In the genomic region with DNA sequence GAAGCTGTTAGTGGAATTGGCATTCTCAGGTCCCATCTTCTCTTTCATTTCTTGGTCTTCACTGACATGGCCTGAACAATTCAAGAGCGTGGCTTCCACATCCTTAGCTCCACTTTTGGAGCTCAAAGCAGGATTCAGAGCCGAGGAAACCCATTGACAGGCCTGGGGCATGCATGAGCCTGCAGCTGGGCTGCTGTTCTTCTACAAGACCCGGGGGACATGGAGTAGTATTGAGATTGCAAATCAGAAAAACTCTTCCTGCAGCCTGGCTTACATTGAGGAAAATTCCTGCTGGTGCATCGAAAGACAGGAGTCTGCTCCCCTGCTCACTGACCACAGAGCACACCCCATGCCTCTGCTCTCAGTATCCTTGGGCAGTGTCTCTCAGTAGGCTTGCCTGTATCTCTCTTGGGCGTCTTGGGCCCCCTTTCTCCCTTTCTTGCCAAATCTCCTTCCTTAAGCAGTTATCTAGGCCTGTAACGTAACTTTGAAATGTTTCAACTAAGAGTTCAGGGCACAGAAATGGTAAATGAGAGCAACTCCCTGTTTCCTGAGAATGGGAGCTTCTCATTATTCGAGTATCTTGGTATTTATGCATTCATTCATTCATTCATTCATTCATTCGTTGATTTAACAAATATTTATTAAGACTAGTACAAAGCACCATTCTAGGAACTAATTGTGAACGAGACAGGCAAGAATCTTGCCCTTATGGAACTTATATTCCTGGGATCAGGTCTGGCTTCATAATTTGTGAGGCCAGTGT, we compare ENCODE assay signal across 16 cellular contexts.
"Had no signal": no experiment of that assay in that cellular context is flagged by ENCODE, and none has a peak within 500 bp of the region (broad histone marks: within the 10 kb centered on the region; RNA-seq: fewer than 3 reads in every experiment).

No MANE protein-coding gene starts in this region.

- H3K4me1 ChIP-seq: neural progenitor cell, pancreas had no signal

- ATAC-seq: activated CD4-positive, CD25-positive, alpha-beta regulatory T cell treated with anti-CD3 and anti-CD28 coated beads, Interleukin-2, amount 50 U/mL, for 24 hours; lower lobe of right lung; stimulated activated naive B cell treated with anti-CD40 and anti-IgM and Interleukin-4, amounts not matched to agents 10 μg/mL and 1 μg/mL and 100 μg/mL, for 72 hours had no signal

- FAIRE-seq: colon, pancreas had no signal

- H3K9ac ChIP-seq: neural progenitor cell had no signal

- H2AFZ ChIP-seq: neural progenitor cell had no signal

- H3K36me3 ChIP-seq: lower lobe of right lung, neural progenitor cell, pancreas, transverse colon had no signal

- H3K27ac ChIP-seq: lower lobe of right lung, neural progenitor cell, pancreas, skin epidermis had no signal

- H3K27me3 ChIP-seq: neural progenitor cell, pancreas, transverse colon had no signal

- H3K4me3 ChIP-seq: lower lobe of right lung, neural progenitor cell, pancreas, skin epidermis, transverse colon had no signal

- DNase-seq: activated CD4-positive, alpha-beta T cell treated with anti-CD3 and anti-CD28 coated beads, Interleukin-2, amount 50 U/mL, for 1 hour; caudate nucleus; lower lobe of right lung; midbrain; pancreas; stimulated activated CD4-positive, alpha-beta T cell treated with anti-CD3 and anti-CD28 coated beads, Interleukin-15, amount 100 ng/mL, for 24 hours; stimulated activated CD4-positive, alpha-beta T cell treated with anti-CD3 and anti-CD28 coated beads, Interleukin-4, amount 100 ng/mL, for 1 hour; stimulated activated naive B cell treated with anti-CD40 and anti-IgM and Interleukin-4, amounts not matched to agents 10 μg/mL and 1 μg/mL and 100 μg/mL, for 72 hours; substantia nigra; T-helper 1 cell; T1000; transverse colon had no signal

- H3K4me2 ChIP-seq: neural progenitor cell had no signal

- H3K9me3 ChIP-seq: lower lobe of right lung, pancreas, transverse colon had no signal
